ENCODE assay signal across 14 cellular contexts in the genomic region with DNA sequence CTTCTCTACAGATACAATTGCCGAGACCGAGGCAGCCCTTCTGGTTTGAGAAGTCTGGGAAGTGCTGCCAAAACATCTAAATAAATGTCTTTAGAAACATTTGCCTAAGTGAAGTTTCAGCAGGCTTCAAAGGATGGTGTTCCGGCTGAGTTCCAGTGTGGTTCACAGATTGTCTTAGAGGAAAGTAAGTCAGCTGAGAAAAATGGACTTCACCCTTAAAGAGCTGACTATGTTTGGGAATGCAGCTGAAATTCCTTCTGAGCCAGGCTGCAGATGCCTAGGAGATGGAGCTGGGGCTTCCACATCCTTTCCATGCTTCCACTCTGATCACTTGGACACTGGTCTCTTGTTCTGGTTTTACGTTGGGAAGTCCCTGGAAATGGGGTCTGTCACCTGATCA.
"Had no signal": no experiment of that assay in that cellular context is flagged by ENCODE, and none has a peak within 500 bp of the region (broad histone marks: within the 10 kb centered on the region; RNA-seq: fewer than 3 reads in every experiment).

No MANE protein-coding gene starts in this region.

- DNase-seq: activated B cell treated with CpG ODN at 0.5 μM for 24 hours; activated CD4-positive, alpha-beta T cell treated with anti-CD3 and anti-CD28 coated beads, Interleukin-2, amount 10 ng/mL, durations not matched to agents 24 days and 14 days; activated CD8-positive, alpha-beta memory T cell treated with anti-CD3 and anti-CD28 coated beads for 24 hours; activated naive CD4-positive, alpha-beta T cell treated with Interleukin-2 at 50 U/mL for 16 hours; activated naive CD8-positive, alpha-beta T cell treated with anti-CD3 and anti-CD28 coated beads, Interleukin-2, amount 50 U/mL, for 24 hours; effector memory CD4-positive, alpha-beta T cell; glutamatergic neuron; left lung; midbrain; naive B cell; psoas muscle; stimulated activated CD4-positive, alpha-beta T cell treated with anti-CD3 and anti-CD28 coated beads, Interleukin-4, amount 100 ng/mL, for 1 hour; T-helper 17 cell; testis had no signal
